In the genomic region with DNA sequence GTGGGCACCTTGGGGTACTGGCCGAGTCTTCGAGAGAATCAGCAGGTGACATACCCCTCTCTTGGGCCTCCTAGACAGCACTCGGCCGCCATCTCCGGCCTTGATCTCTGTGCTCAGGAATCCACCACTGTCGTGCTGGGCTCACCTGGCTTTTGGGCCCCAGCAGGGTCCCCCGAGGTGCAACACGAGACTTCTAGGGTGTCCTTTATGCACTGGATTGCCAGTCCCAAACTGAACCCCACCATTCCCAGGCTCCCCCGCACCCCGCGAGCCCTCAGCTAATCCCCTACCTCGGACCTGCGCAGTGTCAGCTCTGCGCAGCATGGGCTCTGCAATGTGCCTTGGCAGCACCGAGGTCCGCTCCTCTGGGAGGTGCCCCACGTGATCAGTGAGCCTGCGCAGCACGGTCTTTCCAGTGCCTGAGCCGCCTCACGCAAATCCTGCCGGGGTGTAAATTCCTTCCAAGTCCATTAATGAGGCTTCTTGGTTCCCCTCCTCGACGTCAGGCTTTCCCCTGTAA, we compare ENCODE assay signal across 24 cellular contexts.
"Had no signal": no experiment of that assay in that cellular context is flagged by ENCODE, and none has a peak within 500 bp of the region (broad histone marks: within the 10 kb centered on the region; RNA-seq: fewer than 3 reads in every experiment).

No MANE protein-coding gene starts in this region.

- H3K4me1 ChIP-seq: ascending aorta, foreskin keratinocyte, heart left ventricle, lower lobe of right lung, prostate gland, suprapubic skin, tibial nerve had no signal

- DNase-seq: activated B cell treated with CpG ODN at 0.5 μM for 24 hours; activated CD4-positive, alpha-beta T cell treated with anti-CD3 and anti-CD28 coated beads for 36 hours; activated naive CD4-positive, alpha-beta T cell treated with anti-CD3 and anti-CD28 coated beads for 36 hours; activated naive CD8-positive, alpha-beta T cell treated with anti-CD3 and anti-CD28 coated beads for 36 hours; activated T-cell treated with anti-CD3 and anti-CD28 coated beads for 4 hours; activated T-cell treated with anti-CD3 and anti-CD28 coated beads, Interleukin-2, amount 50 U/mL, for 72 hours; cerebellar nuclear complex; cortex of kidney; foreskin keratinocyte; heart left ventricle; hypothalamus; immature natural killer cell; lower lobe of right lung; mesenchymal stem cell; natural killer cell; retina; stimulated activated naive CD4-positive, alpha-beta T cell; T-helper 1 cell had no signal

- H3K27me3 ChIP-seq: ascending aorta, cardiac muscle cell, foreskin keratinocyte, heart left ventricle, suprapubic skin, tibial nerve had no signal

- ATAC-seq: activated CD4-positive, alpha-beta T cell treated with anti-CD3 and anti-CD28 coated beads for 36 hours; activated T-cell treated with anti-CD3 and anti-CD28 coated beads, Interleukin-2, amount 50 U/mL, for 72 hours; esophagus mucosa; foreskin keratinocyte; heart left ventricle; natural killer cell had no signal

- H3K36me3 ChIP-seq: ascending aorta, cardiac muscle cell, heart left ventricle, lower lobe of right lung, prostate gland, suprapubic skin, tibial nerve had no signal

- H3K4me3 ChIP-seq: ascending aorta, cardiac muscle cell, heart left ventricle, lower lobe of right lung, prostate gland, suprapubic skin, tibial nerve had no signal

- H3K27ac ChIP-seq: ascending aorta, cardiac muscle cell, foreskin keratinocyte, heart left ventricle, lower lobe of right lung, prostate gland, suprapubic skin, tibial nerve had no signal

- H3K9me3 ChIP-seq: ascending aorta, lower lobe of right lung, prostate gland, suprapubic skin had no signal
